In genomic region chr7:37418381-37418780, GRCh38 we compare ENCODE assay signal across 18 cellular contexts.
"Had no signal": no experiment of that assay in that cellular context is flagged by ENCODE, and none has a peak within 500 bp of the region (broad histone marks: within the 10 kb centered on the region; RNA-seq: fewer than 3 reads in every experiment).

No MANE protein-coding gene starts in this region.

- H3K36me3 ChIP-seq: prostate gland, right atrium auricular region had no signal

- H3K9me3 Mint-ChIP-seq: activated CD4-positive, alpha-beta memory T cell treated with anti-CD3 and anti-CD28 coated beads for 36 hours; activated naive CD8-positive, alpha-beta T cell treated with anti-CD3 and anti-CD28 coated beads, Interleukin-2, amount 10 ng/mL, durations not matched to agents 7 days and 5 days; natural killer cell treated with Interleukin-12 subunit alpha and Interleukin-12 subunit beta and Interleukin-15 and Interleukin-18, amount 100 ng/mL, for 72 hours had no signal

- ATAC-seq: activated T-helper 17 cell treated with anti-CD3 and anti-CD28 coated beads, Interleukin-2, amount 50 U/mL, for 72 hours; body of pancreas; natural killer cell treated with Interleukin-12 subunit alpha and Interleukin-12 subunit beta and Interleukin-15 and Interleukin-18, amount 100 ng/mL, for 72 hours had no signal

- DNase-seq: activated CD4-positive, alpha-beta memory T cell treated with anti-CD3 and anti-CD28 coated beads for 36 hours; activated naive CD4-positive, alpha-beta T cell; activated naive CD8-positive, alpha-beta T cell treated with anti-CD3 and anti-CD28 coated beads, Interleukin-2, amount 10 ng/mL, durations not matched to agents 7 days and 5 days; activated T-cell treated with anti-CD3 and anti-CD28 coated beads for 4 hours; body of pancreas; central memory CD4-positive, alpha-beta T cell; dorsolateral prefrontal cortex; foreskin fibroblast; hippocampal formation; left cardiac atrium; nucleus accumbens; T-helper 2 cell had no signal

- H3K27me3 Mint-ChIP-seq: activated CD4-positive, alpha-beta memory T cell treated with anti-CD3 and anti-CD28 coated beads for 36 hours; activated naive CD8-positive, alpha-beta T cell treated with anti-CD3 and anti-CD28 coated beads, Interleukin-2, amount 10 ng/mL, durations not matched to agents 7 days and 5 days; activated T-helper 17 cell treated with anti-CD3 and anti-CD28 coated beads, Interleukin-2, amount 50 U/mL, for 72 hours; natural killer cell treated with Interleukin-12 subunit alpha and Interleukin-12 subunit beta and Interleukin-15 and Interleukin-18, amount 100 ng/mL, for 72 hours had no signal

- H3K9me3 ChIP-seq: body of pancreas, prostate gland, right atrium auricular region had no signal

- H3K27ac Mint-ChIP-seq: activated CD4-positive, alpha-beta memory T cell treated with anti-CD3 and anti-CD28 coated beads for 36 hours; activated naive CD8-positive, alpha-beta T cell treated with anti-CD3 and anti-CD28 coated beads, Interleukin-2, amount 10 ng/mL, durations not matched to agents 7 days and 5 days had no signal

- H3K4me3 Mint-ChIP-seq: activated CD4-positive, alpha-beta memory T cell treated with anti-CD3 and anti-CD28 coated beads for 36 hours; activated naive CD8-positive, alpha-beta T cell treated with anti-CD3 and anti-CD28 coated beads, Interleukin-2, amount 10 ng/mL, durations not matched to agents 7 days and 5 days; activated T-helper 17 cell treated with anti-CD3 and anti-CD28 coated beads, Interleukin-2, amount 50 U/mL, for 72 hours; natural killer cell treated with Interleukin-12 subunit alpha and Interleukin-12 subunit beta and Interleukin-15 and Interleukin-18, amount 100 ng/mL, for 72 hours had no signal

- H3K27ac ChIP-seq: body of pancreas, epithelial cell of prostate, prostate gland, right atrium auricular region, VCaP had no signal

- H3K27me3 ChIP-seq: body of pancreas, dorsolateral prefrontal cortex, right atrium auricular region had no signal

- H3K4me1 ChIP-seq: body of pancreas, prostate gland had no signal

- H3K4me3 ChIP-seq: body of pancreas, dorsolateral prefrontal cortex, prostate gland, right atrium auricular region had no signal
